8 cellular contexts compared by ENCODE assay signal in the genomic region with DNA sequence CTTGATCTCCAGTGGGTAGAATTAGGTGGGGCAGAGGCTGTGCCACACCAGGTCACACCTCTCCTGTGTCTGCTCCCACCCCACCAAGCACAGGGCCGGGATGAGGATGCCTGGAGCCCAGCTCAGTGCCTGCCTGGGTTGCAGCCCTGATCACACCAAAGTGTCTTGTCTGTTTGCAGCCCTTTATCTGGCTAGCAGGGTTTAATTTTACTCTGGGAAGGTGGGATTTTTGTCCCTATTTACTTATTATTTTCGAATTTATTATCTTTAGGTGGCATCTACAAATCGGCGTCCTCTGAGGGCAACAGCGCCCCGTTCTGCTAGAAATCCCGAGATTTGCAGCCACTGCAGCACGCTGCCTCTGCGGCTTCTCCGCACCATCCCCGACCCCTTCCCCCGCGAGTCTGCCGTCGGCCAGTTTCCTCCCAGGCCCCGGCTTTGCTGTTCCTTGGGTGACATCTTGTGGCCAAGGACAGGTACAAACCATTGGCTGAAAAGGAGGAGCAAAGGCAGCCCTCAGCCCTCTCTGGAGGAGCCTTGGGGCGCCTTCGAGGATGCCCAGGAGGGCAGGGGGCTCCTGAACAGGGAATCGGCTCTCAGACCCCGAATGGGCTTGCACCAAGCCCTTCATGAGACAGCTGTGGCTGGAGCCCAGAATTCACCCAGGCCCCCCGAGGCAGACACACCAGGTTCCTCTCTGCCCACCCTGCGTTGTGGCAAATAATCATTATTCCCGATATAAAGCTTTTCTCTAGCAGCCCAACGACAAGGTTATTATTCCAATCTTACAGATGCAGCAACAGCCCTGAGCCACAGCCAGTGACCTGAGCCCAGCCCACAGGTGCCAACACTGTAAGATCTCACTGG.
A peak's percentile ranks its signal among the peaks of the same experiment; 100 is the strongest.
DNase-seq lines count a peak whose midpoint lies in the region; ATAC-seq, FAIRE-seq and TF ChIP-seq lines count a peak whose summit lies in the region.

No MANE protein-coding gene starts in this region.

- intact Hi-C loops in activated naive CD4-positive, alpha-beta T cell treated with anti-CD3 and anti-CD28 coated beads for 36 hours (cut with micrococcal nuclease): loop anchor here (1.0 to 10.0 kb wide), 5 partner anchors 118 to 600 kb away; a partner anchor contains a TSS
- intact Hi-C loops in head of caudate nucleus (cut with DNase I): loop anchor here (5.0 to 10.0 kb wide), 2 partner anchors 110 to 602 kb away; a partner anchor contains a TSS
- intact Hi-C loops in pancreas (cut with DNase I): loop anchor here in 1 of 3 donors (10.0 kb wide), 1 partner anchor 600 kb away; a partner anchor contains a TSS

- H3K4me3 Mint-ChIP-seq in activated naive CD4-positive, alpha-beta T cell treated with anti-CD3 and anti-CD28 coated beads for 36 hours: peak overlapping the region; percentile 58

- in situ Hi-C loops in SK-MEL-5 (cut with HindIII; ENCODE audit: low pct_unique_long_range_greater_than_20kb, low sequenced_read_pairs): no loop called here

- peak; percentile 80 to 95 (median 94) for ATAC-seq in pancreas
- no peak for ATAC-seq in thoracic aorta (ENCODE audit: insufficient number of reproducible peaks, low FRiP score, low read depth)

- H3K27me3 ChIP-seq in pancreas (no peaks in the 10 kb centered on the region), thoracic aorta (replicated peaks; ENCODE audit: insufficient read depth) (no peaks in the 10 kb centered on the region)

- CTCF ChIA-PET in activated naive CD4-positive, alpha-beta T cell treated with anti-CD3 and anti-CD28 coated beads for 36 hours (lab: Charles Lee): interaction anchor here (0.7 to 2.7 kb wide), 3 partner anchors 119 to 521 kb away, joined by 3 to 8 read pairs (median 5); a partner anchor contains a TSS

- TF ChIP-seq CTCF in LNCAP (IDR thresholded peaks at IDR 0.05) (peak; percentile 81), pancreas (IDR thresholded peaks at IDR 0.05) (peak; percentile 33 to 70 (median 67)), thoracic aorta (IDR thresholded peaks at IDR 0.05) (peak; percentile 72)

- H3K9me3 ChIP-seq in pancreas (no peaks in the 10 kb centered on the region), thoracic aorta (no peaks in the 10 kb centered on the region)

- H3K27me3 Mint-ChIP-seq in activated naive CD4-positive, alpha-beta T cell treated with anti-CD3 and anti-CD28 coated beads for 36 hours (ENCODE audit: low read depth): peaks cover 3% of the 10 kb centered on the region

- FAIRE-seq in pancreas (lab: Jason Lieb, UNC): no peak

- no peaks in the 10 kb centered on the region for H3K9me3 Mint-ChIP-seq in activated naive CD4-positive, alpha-beta T cell treated with anti-CD3 and anti-CD28 coated beads for 36 hours

- H3K4me1 Mint-ChIP-seq in activated naive CD4-positive, alpha-beta T cell treated with anti-CD3 and anti-CD28 coated beads for 36 hours (ENCODE audit: low read depth): peaks cover 7% of the 10 kb centered on the region

- H3K4me1 ChIP-seq in pancreas: peaks cover 0 to 6% (median 0%) of the 10 kb centered on the region in 3 donors
- peaks cover 0 to 9% of the 10 kb centered on the region in 2 donors for H3K4me1 ChIP-seq in thoracic aorta (ENCODE audit: control insufficient read depth in 1 of 2, low read depth in 2 of 2)

- H3K27ac ChIP-seq in pancreas (no peak overlapping the region), thoracic aorta (no peak overlapping the region)

- 10% methylated on average over 24 of the region's 24 CpGs for WGBS in pancreas, 2 donors

- no peaks in the 10 kb centered on the region for H3K36me3 ChIP-seq in pancreas
- H3K36me3 ChIP-seq in thoracic aorta: no peaks in the 10 kb centered on the region

- H3K4me3 ChIP-seq in pancreas (peak overlapping the region in 1 of 4 donors; percentile 33), thoracic aorta (peak overlapping the region; percentile 54)

- no peak overlapping the region for H3K27ac Mint-ChIP-seq in activated naive CD4-positive, alpha-beta T cell treated with anti-CD3 and anti-CD28 coated beads for 36 hours

- DNase-seq in NCI-H2081 (lab: John Stamatoyannopoulos, UW) (peak; percentile 77 to 78), NCI-H2081 treated with DMSO at 0.1 percent for 48 hours (lab: John Stamatoyannopoulos, UW) (no peak), SK-MEL-5 (ENCODE audit: low read depth, low spot score) (peak; percentile 79), head of caudate nucleus (peak; percentile 52 to 90 (median 76)), pancreas (peak; percentile 53 to 87 (median 70)), thoracic aorta (ENCODE audit: low spot score) (no peak)
- peak; percentile 80 for DNase-seq in activated naive CD4-positive, alpha-beta T cell treated with anti-CD3 and anti-CD28 coated beads for 36 hours

- no peaks in the 10 kb centered on the region for H3K36me3 Mint-ChIP-seq in activated naive CD4-positive, alpha-beta T cell treated with anti-CD3 and anti-CD28 coated beads for 36 hours (ENCODE audit: low read depth)

Comparison
In these comparisons a context has a peak if more than half of its experiments do, and no peak if none do; other contexts are left out.
1. DNase-seq: peak in NCI-H2081 (2 of 2), SK-MEL-5 (single experiment), activated naive CD4-positive, alpha-beta T cell treated with anti-CD3 and anti-CD28 coated beads for 36 hours (single experiment), head of caudate nucleus (42 of 42) and pancreas (6 of 6); none in NCI-H2081 treated with DMSO at 0.1 percent for 48 hours (single experiment) and thoracic aorta (single experiment).
2. Peak in every context shown above with its lines, with median percentiles within 50 percentile points of each other: CTCF ChIP-seq.